ENCODE assay signal across 11 cellular contexts in the genomic region with DNA sequence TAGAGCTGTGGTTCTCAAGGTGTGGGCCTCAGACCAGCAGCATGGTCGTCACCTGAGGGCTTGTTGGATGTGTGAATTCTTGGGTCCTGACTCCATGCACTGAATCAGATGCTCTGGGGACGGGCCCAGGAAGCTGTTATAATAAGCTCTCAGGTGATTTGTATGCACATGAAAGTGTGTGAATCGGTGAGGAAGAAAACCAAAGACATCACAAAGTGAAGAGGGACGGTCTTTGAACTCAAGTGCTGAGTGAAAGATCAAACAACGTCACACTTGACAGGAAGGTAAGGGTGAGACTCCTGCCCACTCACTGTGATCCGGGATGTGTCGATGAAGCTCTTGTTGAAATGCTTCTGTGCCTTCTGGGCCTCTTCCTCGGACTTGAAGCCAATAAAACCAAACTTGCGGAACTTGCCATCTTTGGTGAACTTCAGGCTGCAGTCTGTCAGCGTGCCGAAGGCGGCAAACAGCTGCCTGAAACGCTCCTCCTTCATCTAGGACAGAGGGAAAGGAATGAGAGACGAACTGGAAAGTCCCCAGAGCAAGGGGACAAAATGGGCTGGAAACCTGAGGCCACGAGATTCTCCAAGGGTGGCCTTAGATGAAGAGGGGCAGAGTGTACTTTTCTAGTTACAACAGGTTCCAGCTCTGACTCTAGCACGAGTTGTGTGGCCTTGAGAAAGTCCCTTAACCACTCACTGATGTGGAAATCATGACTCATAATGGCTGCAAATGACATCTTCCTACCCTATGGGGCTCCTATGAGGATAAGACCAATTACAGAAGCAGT. TPM values are rescaled to one million over a fixed set of nuclear protein-coding genes. Genes with fewer than 3 reads are reported as not detected.
DNase-seq lines count a peak whose midpoint lies in the region; ATAC-seq and TF ChIP-seq lines count a peak whose summit lies in the region.
"Had no signal": no experiment of that assay in that cellular context is flagged by ENCODE, and none has a peak within 500 bp of the region (broad histone marks: within the 10 kb centered on the region; RNA-seq: fewer than 3 reads in every experiment).

No MANE protein-coding gene starts in this region.

- peaks cover 17% of the 10 kb centered on the region for H3K4me1 ChIP-seq in PC-3 (ENCODE audit: insufficient read depth, low read length)
- peaks cover 3% of the 10 kb centered on the region for H3K4me1 ChIP-seq in ovary (ENCODE audit: insufficient read depth)

- CTCF ChIA-PET in PC-3 (lab: Charles Lee): no interaction called here

- H3K27me3 ChIP-seq in PC-3 (ENCODE audit: low read length) (no peaks in the 10 kb centered on the region), ovary (no peaks in the 10 kb centered on the region)
- H3K27me3 ChIP-seq: BLaER1 treated with 17β-estradiol and CSF1 and Interleukin-3, amounts not matched to agents 10 nM and 100 nM; heart right ventricle had no signal

- no peak overlapping the region for H3K4me2 ChIP-seq in PC-3 (ENCODE audit: low read length)

- no peaks in the 10 kb centered on the region for H3K9me2 ChIP-seq in PC-3 (replicated peaks; ENCODE audit: low read length)

- ATAC-seq in PC-3: no peak
- peak; percentile 78 to 86 for ATAC-seq in stimulated activated naive B cell treated with anti-CD40 and anti-IgM and Interleukin-4, amounts not matched to agents 10 μg/mL and 1 μg/mL and 100 μg/mL, for 72 hours (replicated peaks)
- no peak for ATAC-seq in esophagus mucosa
- ATAC-seq: heart right ventricle had no signal

- peak overlapping the region; percentile 32 to 36 for H3K4me3 Mint-ChIP-seq in stimulated activated naive B cell treated with anti-CD40 and anti-IgM and Interleukin-4, amounts not matched to agents 10 μg/mL and 1 μg/mL and 100 μg/mL, for 72 hours

- no TSS peak for BruUV-seq in PC-3 (replicated peaks; lab: Mats Ljungman, UMichigan)

- DNase-seq in activated gamma-delta T cell treated with anti-CD3 and anti-CD28 coated beads, Interleukin-2, amount 50 U/mL, for 16 hours (ENCODE audit: low read depth): peak; percentile 7
- no peak for DNase-seq in activated gamma-delta T cell (lab: John Stamatoyannopoulos, UW)
- DNase-seq in PC-3: peak; percentile 43
- DNase-seq in choroid plexus epithelial cell (ENCODE audit: low read depth): peak; percentile 69
- peak; percentile 58 for DNase-seq in stimulated activated naive B cell treated with anti-CD40 and anti-IgM and Interleukin-4, amounts not matched to agents 10 μg/mL and 1 μg/mL and 100 μg/mL, for 72 hours
- no peak for DNase-seq in midbrain (lab: John Stamatoyannopoulos, UW)
- DNase-seq in ovary: no peak
- DNase-seq: heart right ventricle had no signal

- 83 to 84% (median 84%) methylated on average over 16 of the region's 16 CpGs for WGBS in ovary, 3 donors

- H3K36me3 ChIP-seq in PC-3 (ENCODE audit: low read depth, low read length) (peaks cover 36% of the 10 kb centered on the region), ovary (no peaks in the 10 kb centered on the region)

- POLR2A ChIA-PET in PC-3 (lab: Charles Lee; ENCODE audit: unreplicated experiment): no interaction called here

- H3K79me2 ChIP-seq in PC-3 (ENCODE audit: low read length): peaks cover 38% of the 10 kb centered on the region

- H4K20me1 ChIP-seq in PC-3 (ENCODE audit: low read length): no peaks in the 10 kb centered on the region

- H3K27ac Mint-ChIP-seq in stimulated activated naive B cell treated with anti-CD40 and anti-IgM and Interleukin-4, amounts not matched to agents 10 μg/mL and 1 μg/mL and 100 μg/mL, for 72 hours: peak overlapping the region; percentile 99

- no peaks in the 10 kb centered on the region for H3F3A ChIP-seq in PC-3 (ENCODE audit: low read length, unreplicated experiment)

- peaks cover 43 to 63% of the 10 kb centered on the region in 2 donors for H3K36me3 Mint-ChIP-seq in stimulated activated naive B cell treated with anti-CD40 and anti-IgM and Interleukin-4, amounts not matched to agents 10 μg/mL and 1 μg/mL and 100 μg/mL, for 72 hours

- H3K4me1 Mint-ChIP-seq in stimulated activated naive B cell treated with anti-CD40 and anti-IgM and Interleukin-4, amounts not matched to agents 10 μg/mL and 1 μg/mL and 100 μg/mL, for 72 hours: peaks cover 41 to 48% of the 10 kb centered on the region in 2 donors

- no peaks in the 10 kb centered on the region for H3K9me3 ChIP-seq in PC-3 (ENCODE audit: low read length)
- H3K9me3 ChIP-seq in ovary: no peaks in the 10 kb centered on the region
- H3K9me3 ChIP-seq: BLaER1 treated with 17β-estradiol and CSF1 and Interleukin-3, amounts not matched to agents 10 nM and 100 nM; heart right ventricle had no signal

- no peak overlapping the region for H3K9ac ChIP-seq in PC-3 (ENCODE audit: low read length)
- H3K9ac ChIP-seq: BLaER1 treated with 17β-estradiol and CSF1 and Interleukin-3, amounts not matched to agents 10 nM and 100 nM had no signal

- no peak overlapping the region for H2AFZ ChIP-seq in PC-3 (ENCODE audit: low read length)

- no peak for TF ChIP-seq EP300 in ovary (IDR thresholded peaks at IDR 0.05)

- H3K9me3 Mint-ChIP-seq in stimulated activated naive B cell treated with anti-CD40 and anti-IgM and Interleukin-4, amounts not matched to agents 10 μg/mL and 1 μg/mL and 100 μg/mL, for 72 hours: no peaks in the 10 kb centered on the region

- intact Hi-C loops in PC-3 (cut with micrococcal nuclease): no loop called here
- intact Hi-C loops in ovary (cut with DNase I): no loop called here

- H3K27ac ChIP-seq in PC-3 (ENCODE audit: low read length) (no peak overlapping the region), ovary (no peak overlapping the region)
- H3K27ac ChIP-seq: heart right ventricle, SK-N-MC had no signal

- no peak for TF ChIP-seq POLR2A in ovary (IDR thresholded peaks at IDR 0.05)

- TF ChIP-seq CTCF in PC-3 (conservative IDR thresholded peaks at IDR 0.05; ENCODE audit: low read depth, low read length) (no peak), choroid plexus epithelial cell (conservative IDR thresholded peaks at IDR 0.05; ENCODE audit: low read depth, low read length) (no peak), ovary (IDR thresholded peaks at IDR 0.05) (no peak)

- no peak overlapping the region for H3K4me3 ChIP-seq in PC-3 (ENCODE audit: low read length)
- no peak overlapping the region for H3K4me3 ChIP-seq in choroid plexus epithelial cell (ENCODE audit: low read depth, low read length)
- H3K4me3 ChIP-seq in ovary: no peak overlapping the region
- H3K4me3 ChIP-seq: BLaER1 treated with 17β-estradiol and CSF1 and Interleukin-3, amounts not matched to agents 10 nM and 100 nM; heart right ventricle; SK-N-MC had no signal

- H3K27me3 Mint-ChIP-seq in stimulated activated naive B cell treated with anti-CD40 and anti-IgM and Interleukin-4, amounts not matched to agents 10 μg/mL and 1 μg/mL and 100 μg/mL, for 72 hours: no peaks in the 10 kb centered on the region

RNA-seq across cellular contexts. Expression of gene RBM19, which starts 4.0 kb away (rescaled TPM):
- total RNA-seq in PC-3 (2014; rRNA removed) (61.7 and 68.0 TPM in 2 replicates), ovary (10 to 100 TPM; 23.3 to 44.0 (median 34.0) TPM), esophagus mucosa (21.7 TPM)
- polyA plus RNA-seq in ovary: 10 to 100 TPM; 11.6 to 17.3 TPM

Comparison
In these comparisons a context has a peak if more than half of its experiments do, and no peak if none do; other contexts are left out.
1. DNase-seq: peak in activated gamma-delta T cell treated with anti-CD3 and anti-CD28 coated beads, Interleukin-2, amount 50 U/mL, for 16 hours (single experiment), PC-3 (single experiment), choroid plexus epithelial cell (single experiment) and stimulated activated naive B cell treated with anti-CD40 and anti-IgM and Interleukin-4, amounts not matched to agents 10 μg/mL and 1 μg/mL and 100 μg/mL, for 72 hours (single experiment); none in activated gamma-delta T cell (single experiment), midbrain (single experiment) and ovary (0 of 5).
2. ATAC-seq: peak in stimulated activated naive B cell treated with anti-CD40 and anti-IgM and Interleukin-4, amounts not matched to agents 10 μg/mL and 1 μg/mL and 100 μg/mL, for 72 hours (2 of 2); none in PC-3 (single experiment) and esophagus mucosa (single experiment).